In genomic region chr11:11524436-11525038, GRCh38 we compare ENCODE assay signal across 17 cellular contexts.
A peak's percentile ranks its signal among the peaks of the same experiment; 100 is the strongest.
DNase-seq lines count a peak whose midpoint lies in the region; ATAC-seq and TF ChIP-seq lines count a peak whose summit lies in the region.
"Had no signal": no experiment of that assay in that cellular context is flagged by ENCODE, and none has a peak within 500 bp of the region (broad histone marks: within the 10 kb centered on the region; RNA-seq: fewer than 3 reads in every experiment).

No MANE protein-coding gene starts in this region.

- no peaks in the 10 kb centered on the region for H4K20me1 ChIP-seq in GM23248 (ENCODE audit: insufficient read depth)

- no peaks in the 10 kb centered on the region for H3K9me2 ChIP-seq in GM23248 (ENCODE audit: insufficient read depth)

- WGBS in GM23248 (ENCODE audit: low coverage in 1 of 2, low lambda C conversion rate in 2 of 2, missing lambda C conversion rate in 2 of 2), 2 experiments, result 44 to 54% methylated on average over 5 of the region's 5 CpGs

- H3K4me2 ChIP-seq in GM23248 (ENCODE audit: unreplicated experiment), result peak overlapping the region; percentile 14

- H3K36me3 Mint-ChIP-seq in chondrocyte (ENCODE audit: low read depth), result peaks cover 3% of the 10 kb centered on the region
- no peaks in the 10 kb centered on the region for H3K36me3 Mint-ChIP-seq in activated T-helper 1 cell treated with anti-CD3 and anti-CD28 coated beads, Interleukin-12 subunit alpha, Interleukin-12 subunit beta, Interleukin-2, Interleukin-4 antibody, amounts not matched to agents 30 ng/mL and 10 ng/mL and 1 ng/mL, durations not matched to agents 14 hours and 24 hours and 36 hours (ENCODE audit: low read depth)

- ATAC-seq in thoracic aorta (ENCODE audit: insufficient number of reproducible peaks, low FRiP score, low read depth), result peak; percentile 27

- no peaks in the 10 kb centered on the region for H3K27me3 ChIP-seq in GM23248 (replicated peaks; ENCODE audit: insufficient read depth)
- no peaks in the 10 kb centered on the region for H3K27me3 ChIP-seq in thoracic aorta (replicated peaks; ENCODE audit: insufficient read depth)
- H3K27me3 ChIP-seq: SJSA1 had no signal

- H3K27me3 Mint-ChIP-seq in chondrocyte (ENCODE audit: low read depth), result no peaks in the 10 kb centered on the region
- peaks cover 3% of the 10 kb centered on the region for H3K27me3 Mint-ChIP-seq in activated T-helper 1 cell treated with anti-CD3 and anti-CD28 coated beads, Interleukin-12 subunit alpha, Interleukin-12 subunit beta, Interleukin-2, Interleukin-4 antibody, amounts not matched to agents 30 ng/mL and 10 ng/mL and 1 ng/mL, durations not matched to agents 14 hours and 24 hours and 36 hours (ENCODE audit: insufficient read depth)

- H3K4me1 Mint-ChIP-seq in chondrocyte (ENCODE audit: low read depth), result peaks cover 26% of the 10 kb centered on the region
- H3K4me1 Mint-ChIP-seq in activated T-helper 1 cell treated with anti-CD3 and anti-CD28 coated beads, Interleukin-12 subunit alpha, Interleukin-12 subunit beta, Interleukin-2, Interleukin-4 antibody, amounts not matched to agents 30 ng/mL and 10 ng/mL and 1 ng/mL, durations not matched to agents 14 hours and 24 hours and 36 hours (ENCODE audit: low read depth), result no peaks in the 10 kb centered on the region
- H3K4me1 Mint-ChIP-seq: B cell had no signal

- peak overlapping the region; percentile 10 for H3K27ac Mint-ChIP-seq in chondrocyte (ENCODE audit: unreplicated experiment)
- H3K27ac Mint-ChIP-seq in activated T-helper 1 cell treated with anti-CD3 and anti-CD28 coated beads, Interleukin-12 subunit alpha, Interleukin-12 subunit beta, Interleukin-2, Interleukin-4 antibody, amounts not matched to agents 30 ng/mL and 10 ng/mL and 1 ng/mL, durations not matched to agents 14 hours and 24 hours and 36 hours, result no peak overlapping the region
- H3K27ac Mint-ChIP-seq: B cell; CD4-positive, alpha-beta T cell had no signal

- 0 out of 2 replicates have a peak, but pooled peaks cover 5% of the 10 kb centered on the region for H3F3A ChIP-seq in GM23248 (ENCODE audit: insufficient read depth)

- intact Hi-C loops in activated T-helper 1 cell treated with anti-CD3 and anti-CD28 coated beads, Interleukin-12 subunit alpha, Interleukin-12 subunit beta, Interleukin-2, Interleukin-4 antibody, amounts not matched to agents 30 ng/mL and 10 ng/mL and 1 ng/mL, durations not matched to agents 14 hours and 24 hours and 36 hours (cut with micrococcal nuclease), result no loop called here

- 0 out of 2 replicates have a peak, but pooled peaks cover 6% of the 10 kb centered on the region for H3K4me1 ChIP-seq in GM23248 (ENCODE audit: insufficient read depth)
- H3K4me1 ChIP-seq in thoracic aorta (ENCODE audit: control insufficient read depth in 1 of 2, low read depth in 2 of 2), result peaks cover 0 to 5% of the 10 kb centered on the region in 2 donors

- TF ChIP-seq CTCF in chondrocyte (IDR thresholded peaks at IDR 0.05), result no peak
- no peak for TF ChIP-seq CTCF in thoracic aorta (IDR thresholded peaks at IDR 0.05)

- H3K36me3 ChIP-seq in GM23248 (ENCODE audit: low read depth) (no peaks in the 10 kb centered on the region), thoracic aorta (no peaks in the 10 kb centered on the region)
- H3K36me3 ChIP-seq: SJSA1 had no signal

- H3K9ac ChIP-seq in GM23248, result no peak overlapping the region

- H3K27ac ChIP-seq in GM23248 (peak overlapping the region; percentile 25; the same call in 1 of the 2 replicates), thoracic aorta (no peak overlapping the region)
- H3K27ac ChIP-seq: SJSA1 had no signal

- no peaks in the 10 kb centered on the region for H3K9me3 ChIP-seq in GM23248 (ENCODE audit: low read depth)
- H3K9me3 ChIP-seq in thoracic aorta, result no peaks in the 10 kb centered on the region
- H3K9me3 ChIP-seq: SJSA1 had no signal

- H3K4me3 Mint-ChIP-seq in chondrocyte (ENCODE audit: unreplicated experiment), result no peak overlapping the region
- no peak overlapping the region for H3K4me3 Mint-ChIP-seq in activated T-helper 1 cell treated with anti-CD3 and anti-CD28 coated beads, Interleukin-12 subunit alpha, Interleukin-12 subunit beta, Interleukin-2, Interleukin-4 antibody, amounts not matched to agents 30 ng/mL and 10 ng/mL and 1 ng/mL, durations not matched to agents 14 hours and 24 hours and 36 hours
- H3K4me3 Mint-ChIP-seq: B cell; CD4-positive, alpha-beta T cell had no signal

- peak; percentile 63 for DNase-seq in GM23248
- peak; percentile 36 for DNase-seq in OCI-M1 (lab: John Stamatoyannopoulos, UW)
- DNase-seq in chondrocyte (ENCODE audit: low spot score), result no peak
- no peak for DNase-seq in thoracic aorta (ENCODE audit: low spot score)
- DNase-seq in CD1c-positive myeloid dendritic cell (ENCODE audit: extremely low spot score), result no peak
- no peak for DNase-seq in activated T-helper 1 cell treated with anti-CD3 and anti-CD28 coated beads, Interleukin-12 subunit alpha, Interleukin-12 subunit beta, Interleukin-2, Interleukin-4 antibody, amounts not matched to agents 30 ng/mL and 10 ng/mL and 1 ng/mL, durations not matched to agents 14 hours and 24 hours and 36 hours (ENCODE audit: low spot score)
- DNase-seq in NCI-H69 (lab: John Stamatoyannopoulos, UW), result no peak
- DNase-seq: ACHN; CD4-positive, alpha-beta T cell; DMS53; NCI-H1417 treated with DMSO at 0.1 percent for 48 hours; NCI-H2029; NCI-H2171; NCI-H446; NK-92 treated with Interleukin-12 subunit alpha and Interleukin-12 subunit beta, amount 100 ng/mL, for 24 hours had no signal

- in situ Hi-C loops in GM23248 (cut with MboI), result no loop called here

- no peaks in the 10 kb centered on the region for H3K79me2 ChIP-seq in GM23248 (ENCODE audit: insufficient read depth)

- no peaks in the 10 kb centered on the region for H3K9me3 Mint-ChIP-seq in chondrocyte (ENCODE audit: low read depth)
- no peaks in the 10 kb centered on the region for H3K9me3 Mint-ChIP-seq in activated T-helper 1 cell treated with anti-CD3 and anti-CD28 coated beads, Interleukin-12 subunit alpha, Interleukin-12 subunit beta, Interleukin-2, Interleukin-4 antibody, amounts not matched to agents 30 ng/mL and 10 ng/mL and 1 ng/mL, durations not matched to agents 14 hours and 24 hours and 36 hours
- H3K9me3 Mint-ChIP-seq: CD4-positive, alpha-beta T cell had no signal

- H2AFZ ChIP-seq in GM23248, result no peak overlapping the region

- H3K4me3 ChIP-seq in GM23248, result no peak overlapping the region
- H3K4me3 ChIP-seq in thoracic aorta, result no peak overlapping the region
- H3K4me3 ChIP-seq: SJSA1 had no signal

Comparison
In these comparisons a context has a peak if more than half of its experiments do, and no peak if none do; other contexts are left out.
1. DNase-seq: peak in GM23248 (single experiment) and OCI-M1 (single experiment); none in chondrocyte (single experiment), thoracic aorta (single experiment), CD1c-positive myeloid dendritic cell (single experiment), activated T-helper 1 cell treated with anti-CD3 and anti-CD28 coated beads, Interleukin-12 subunit alpha, Interleukin-12 subunit beta, Interleukin-2, Interleukin-4 antibody, amounts not matched to agents 30 ng/mL and 10 ng/mL and 1 ng/mL, durations not matched to agents 14 hours and 24 hours and 36 hours (single experiment) and NCI-H69 (single experiment).